ENCODE assay signal across 19 cellular contexts in genomic region chr14:70624972-70625371, GRCh38. TPM values are rescaled to one million over a fixed set of nuclear protein-coding genes. Genes with fewer than 3 reads are reported as not detected.
DNase-seq lines count a peak whose midpoint lies in the region; ATAC-seq, FAIRE-seq and TF ChIP-seq lines count a peak whose summit lies in the region.
"Had no signal": no experiment of that assay in that cellular context is flagged by ENCODE, and none has a peak within 500 bp of the region (broad histone marks: within the 10 kb centered on the region; RNA-seq: fewer than 3 reads in every experiment).

No MANE protein-coding gene starts in this region.

- H3K36me3 Mint-ChIP-seq in type B pancreatic cell = peaks cover 10% of the 10 kb centered on the region

- TF ChIP-seq CTCF in type B pancreatic cell (conservative IDR thresholded peaks at IDR 0.05) = no peak

- peak; percentile 61 for FAIRE-seq in GM12891 (lab: Jason Lieb, UNC)
- FAIRE-seq: A549, D721Med, RCC 7860 had no signal

- peak overlapping the region; percentile 56 for H3K4me3 Mint-ChIP-seq in type B pancreatic cell
- H3K4me3 Mint-ChIP-seq: CD8-positive, alpha-beta T cell; HFFc6; IgD-negative memory B cell had no signal

- TF ChIP-seq POLR2A in GM12891 (IDR thresholded peaks at IDR 0.05; ENCODE audit: low read depth, low read length) (no peak), GM18505 (IDR thresholded peaks at IDR 0.05; ENCODE audit: borderline replicate concordance, extremely low read depth, insufficient read depth, insufficient read length) (no peak)

- ATAC-seq in GM18505 (IDR thresholded peaks at IDR 0.05; ENCODE audit: unreplicated experiment) (no peak), HG03571 (IDR thresholded peaks at IDR 0.05; ENCODE audit: unreplicated experiment) (no peak)
- ATAC-seq: A549; CD8-positive, alpha-beta T cell had no signal

- no peak for DNase-seq in GM12891 (ENCODE audit: insufficient read length, low spot score)
- peak; percentile 29 for DNase-seq in amniotic epithelial cell (ENCODE audit: low read depth)
- DNase-seq in kidney tubule cell (ENCODE audit: low spot score) = peak; percentile 61
- no peak for DNase-seq in type B pancreatic cell (ENCODE audit: extremely low spot score, unreplicated experiment)
- DNase-seq in T1000 (lab: John Stamatoyannopoulos, UW) = no peak
- DNase-seq: CD8-positive, alpha-beta T cell; DMS79; H7; HFFc6; Karpas-422; NCI-H1092 treated with DMSO at 0.1 percent for 48 hours; NCI-H2081 treated with DMSO at 0.1 percent for 48 hours; Right ventricle myocardium superior had no signal

- H3K27ac Mint-ChIP-seq in type B pancreatic cell = peak overlapping the region; percentile 95
- H3K27ac Mint-ChIP-seq: CD8-positive, alpha-beta T cell; HFFc6; IgD-negative memory B cell had no signal

- peaks cover 12% of the 10 kb centered on the region for H3K9me3 Mint-ChIP-seq in type B pancreatic cell

- H3K4me1 Mint-ChIP-seq in type B pancreatic cell (ENCODE audit: unreplicated experiment) = no peaks in the 10 kb centered on the region

- H3K27me3 Mint-ChIP-seq in type B pancreatic cell = no peaks in the 10 kb centered on the region
- H3K27me3 Mint-ChIP-seq: IgD-negative memory B cell had no signal

TF ChIP-seq in GM12891, 5 proteins besides CTCF, POLR2A, EP300 and RAD21:
- no peak for TF ChIP-seq POU2F2 (IDR thresholded peaks at IDR 0.05; ENCODE audit: low read depth, low read length)
- TF ChIP-seq POLR2AphosphoS5 (IDR thresholded peaks at IDR 0.05; ENCODE audit: low read depth, low read length) = no peak
- TF ChIP-seq SPI1 (IDR thresholded peaks at IDR 0.05; ENCODE audit: low read depth, low read length) = no peak
- no peak for TF ChIP-seq PAX5 (IDR thresholded peaks at IDR 0.05; ENCODE audit: insufficient read depth, low read length, severe bottlenecking)
- no peak for TF ChIP-seq TAF1 (IDR thresholded peaks at IDR 0.05; ENCODE audit: low read depth, low read length)

RNA-seq across cellular contexts. Expression of gene TTC9, which starts 16.7 kb away (rescaled TPM):
- 5.0 TPM for polyA plus RNA-seq in GM12891 (2012; ENCODE audit: low read depth, missing spikeins)
- 14.9 and 32.0 TPM in 2 replicates for total RNA-seq in type B pancreatic cell (ENCODE audit: low replicate concordance)

RNA-seq across cellular contexts. Expression of gene MED6, which starts 24.5 kb away (rescaled TPM):
- 34.5 TPM for polyA plus RNA-seq in GM12891 (2012; ENCODE audit: low read depth, missing spikeins)
- 43.4 and 46.5 TPM in 2 replicates for total RNA-seq in type B pancreatic cell (ENCODE audit: low replicate concordance)

Comparison
In these comparisons a context has a peak if more than half of its experiments do, and no peak if none do; other contexts are left out.
1. DNase-seq: peak in amniotic epithelial cell (single experiment) and kidney tubule cell (single experiment); none in GM12891 (single experiment), type B pancreatic cell (single experiment) and T1000 (single experiment).